ENCODE assay signal across 8 cellular contexts in genomic region chr15:43799945-43800285, GRCh38. TPM values are rescaled to one million over a fixed set of nuclear protein-coding genes. Genes with fewer than 3 reads are reported as not detected.
DNase-seq lines count a peak whose midpoint lies in the region; ATAC-seq and TF ChIP-seq lines count a peak whose summit lies in the region.

TSS of gene SERINC4 (minus strand) at chr15:43800220. CDS start at chr15:43799986, 234 bp downstream.

- H3K4me3 ChIP-seq in choroid plexus epithelial cell (ENCODE audit: low read depth, low read length), result peak within 1 kb of the TSS; percentile 95

- peak within 1 kb of the TSS; percentile 97 for H3K4me3 Mint-ChIP-seq in stimulated activated naive CD8-positive, alpha-beta T cell treated with anti-CD3 and anti-CD28 coated beads, Interleukin-15, Interleukin-2, amounts not matched to agents 100 ng/mL and 50 ng/mL, for 24 hours
- peak within 1 kb of the TSS; percentile 99 for H3K4me3 Mint-ChIP-seq in mesothelial cell of epicardium

- DNase-seq in stimulated activated naive CD8-positive, alpha-beta T cell treated with anti-CD3 and anti-CD28 coated beads, Interleukin-15, Interleukin-2, amounts not matched to agents 100 U/mL and 50 U/mL, for 24 hours, result no peak
- DNase-seq in choroid plexus epithelial cell (ENCODE audit: low read depth) (no peak), mesothelial cell of epicardium (ENCODE audit: low spot score in 2 of 2, unreplicated experiment in 2 of 2) (no peak), UCSD-AML1 (lab: John Stamatoyannopoulos, UW; ENCODE audit: unreplicated experiment) (no peak), C1 segment of cervical spinal cord (lab: John Stamatoyannopoulos, UW) (no peak), NCI-H2081 (lab: John Stamatoyannopoulos, UW) (no peak)

- peaks cover 76% of the 10 kb centered on the region for H3K36me3 Mint-ChIP-seq in stimulated activated naive CD8-positive, alpha-beta T cell treated with anti-CD3 and anti-CD28 coated beads, Interleukin-15, Interleukin-2, amounts not matched to agents 100 ng/mL and 50 ng/mL, for 24 hours (ENCODE audit: low read depth)
- H3K36me3 Mint-ChIP-seq in mesothelial cell of epicardium, result peaks cover 27% of the 10 kb centered on the region

- H3K27ac Mint-ChIP-seq in stimulated activated naive CD8-positive, alpha-beta T cell treated with anti-CD3 and anti-CD28 coated beads, Interleukin-15, Interleukin-2, amounts not matched to agents 100 ng/mL and 50 ng/mL, for 24 hours, result peak within 1 kb of the TSS; percentile 98
- H3K27ac Mint-ChIP-seq in mesothelial cell of epicardium, result peak within 1 kb of the TSS; percentile 99

- TF ChIP-seq CTCF in choroid plexus epithelial cell (conservative IDR thresholded peaks at IDR 0.05; ENCODE audit: low read depth, low read length), result no peak
- TF ChIP-seq CTCF in mesothelial cell of epicardium (IDR thresholded peaks at IDR 0.05; ENCODE audit: unreplicated experiment), result no peak

- ATAC-seq in stimulated activated naive CD8-positive, alpha-beta T cell treated with anti-CD3 and anti-CD28 coated beads, Interleukin-15, Interleukin-2, amounts not matched to agents 100 U/mL and 50 U/mL, for 24 hours, result no peak
- ATAC-seq in GM18519 (IDR thresholded peaks at IDR 0.05; ENCODE audit: low FRiP score, unreplicated experiment), result no peak

- peaks cover 46% of the 10 kb centered on the region for H3K4me1 Mint-ChIP-seq in stimulated activated naive CD8-positive, alpha-beta T cell treated with anti-CD3 and anti-CD28 coated beads, Interleukin-15, Interleukin-2, amounts not matched to agents 100 ng/mL and 50 ng/mL, for 24 hours (ENCODE audit: low read depth)
- peaks cover 24% of the 10 kb centered on the region for H3K4me1 Mint-ChIP-seq in mesothelial cell of epicardium

- H3K27me3 Mint-ChIP-seq in stimulated activated naive CD8-positive, alpha-beta T cell treated with anti-CD3 and anti-CD28 coated beads, Interleukin-15, Interleukin-2, amounts not matched to agents 100 ng/mL and 50 ng/mL, for 24 hours, result no peaks in the 10 kb centered on the region
- H3K27me3 Mint-ChIP-seq in mesothelial cell of epicardium (ENCODE audit: low read depth), result no peaks in the 10 kb centered on the region

- no peaks in the 10 kb centered on the region for H3K9me3 Mint-ChIP-seq in stimulated activated naive CD8-positive, alpha-beta T cell treated with anti-CD3 and anti-CD28 coated beads, Interleukin-15, Interleukin-2, amounts not matched to agents 100 ng/mL and 50 ng/mL, for 24 hours
- H3K9me3 Mint-ChIP-seq in mesothelial cell of epicardium, result no peaks in the 10 kb centered on the region

RNA-seq across cellular contexts. Expression of gene SERINC4, which starts in this region (rescaled TPM):
- 0.09 to 0.20 TPM (median 0.18 TPM) in 3 replicates for total RNA-seq in mesothelial cell of epicardium
